17 cellular contexts compared by ENCODE assay signal in the genomic region with DNA sequence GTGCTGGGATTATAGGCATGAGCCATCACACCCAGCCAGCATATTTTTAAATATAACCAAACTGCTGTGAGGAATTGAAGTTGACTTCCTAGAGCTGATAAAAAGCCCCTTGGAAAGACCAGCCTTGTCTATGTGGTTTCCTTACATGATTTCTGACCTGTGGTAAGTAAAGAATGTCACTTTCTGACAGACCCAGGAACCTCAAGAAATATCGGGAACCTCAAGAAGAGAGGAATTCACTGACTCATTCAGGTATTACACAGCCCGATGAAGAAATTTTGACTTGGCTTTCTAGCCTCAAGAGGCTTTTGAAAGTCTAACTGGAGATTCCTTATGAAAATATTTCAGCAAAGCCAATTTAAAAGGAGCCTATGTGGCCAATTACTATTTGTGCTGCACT.
DNase-seq lines count a peak whose midpoint lies in the region; ATAC-seq, FAIRE-seq and TF ChIP-seq lines count a peak whose summit lies in the region.
"Had no signal": no experiment of that assay in that cellular context is flagged by ENCODE, and none has a peak within 500 bp of the region (broad histone marks: within the 10 kb centered on the region; RNA-seq: fewer than 3 reads in every experiment).

No MANE protein-coding gene starts in this region.

- H3K9me3 ChIP-seq in PC-9 (ENCODE audit: insufficient read depth, low read depth), result no peaks in the 10 kb centered on the region
- H3K9me3 ChIP-seq: Peyer's patch had no signal

- H3K4me1 ChIP-seq in PC-9 (replicated peaks; ENCODE audit: insufficient read depth), result peaks cover 10% of the 10 kb centered on the region
- H3K4me1 ChIP-seq: Peyer's patch had no signal

- H3K4me3 ChIP-seq in PC-9 (no peak overlapping the region), epithelial cell of esophagus (ENCODE audit: low read length) (no peak overlapping the region)
- H3K4me3 ChIP-seq: K562, Peyer's patch had no signal

- no peak overlapping the region for H3K4me2 ChIP-seq in PC-9

- H3K9me2 ChIP-seq in PC-9 (ENCODE audit: insufficient read depth), result no peaks in the 10 kb centered on the region

- H3F3A ChIP-seq in PC-9 (ENCODE audit: insufficient read depth, low read depth), result peaks cover 5% of the 10 kb centered on the region; the same call in 1 of the 2 replicates

- POLR2A ChIA-PET in PC-9 (lab: Charles Lee; ENCODE audit: unreplicated experiment), result interaction anchor here (0.7 kb wide), 1 partner anchor 20 kb away, joined by 7 read pairs; no protein-coding TSS in a partner anchor

- FAIRE-seq in HTR-8/SVneo (lab: Jason Lieb, UNC), result no peak
- FAIRE-seq: K562 had no signal

- H3K36me3 ChIP-seq in PC-9 (ENCODE audit: low read depth), result no peaks in the 10 kb centered on the region
- H3K36me3 ChIP-seq: Peyer's patch had no signal

- no peak overlapping the region for H3K27ac Mint-ChIP-seq in stimulated activated memory B cell treated with anti-CD40 and anti-IgM and Interleukin-4, amounts not matched to agents 10 μg/mL and 1 μg/mL and 100 μg/mL, for 72 hours
- H3K27ac Mint-ChIP-seq: activated CD4-positive, alpha-beta T cell treated with anti-CD3 and anti-CD28 coated beads for 36 hours; activated naive CD8-positive, alpha-beta T cell; nephron; T-helper 17 cell had no signal

- no peaks in the 10 kb centered on the region for H4K20me1 ChIP-seq in PC-9 (ENCODE audit: insufficient read depth)

- no peaks in the 10 kb centered on the region for H3K27me3 ChIP-seq in PC-9 (ENCODE audit: insufficient read depth, low read depth)
- H3K27me3 ChIP-seq: Peyer's patch had no signal

- TF ChIP-seq CTCF in PC-9 (conservative IDR thresholded peaks at IDR 0.05), result no peak
- TF ChIP-seq CTCF in epithelial cell of esophagus (IDR thresholded peaks at IDR 0.05; ENCODE audit: insufficient read depth, low read depth, low read length, missing control alignments), result no peak

- CTCF ChIA-PET in PC-9 (lab: Charles Lee), result no interaction called here

- H3K27me3 Mint-ChIP-seq in stimulated activated memory B cell treated with anti-CD40 and anti-IgM and Interleukin-4, amounts not matched to agents 10 μg/mL and 1 μg/mL and 100 μg/mL, for 72 hours, result peaks cover 18% of the 10 kb centered on the region
- H3K27me3 Mint-ChIP-seq: activated CD4-positive, alpha-beta T cell treated with anti-CD3 and anti-CD28 coated beads for 36 hours had no signal

- no peaks in the 10 kb centered on the region for H3K79me2 ChIP-seq in PC-9 (ENCODE audit: low read depth)

- BruUV-seq in PC-9 (replicated peaks; lab: Mats Ljungman, UMichigan), result no TSS peak

- intact Hi-C loops in PC-9 (cut with micrococcal nuclease; ENCODE audit: unreplicated experiment), result no loop called here

- peak overlapping the region; percentile 36 for H3K27ac ChIP-seq in PC-9
- H3K27ac ChIP-seq: Peyer's patch had no signal

- ATAC-seq in GM18868 (IDR thresholded peaks at IDR 0.05; ENCODE audit: unreplicated experiment), result peak; percentile 48
- ATAC-seq in stimulated activated memory B cell treated with anti-CD40 and anti-IgM and Interleukin-4, amounts not matched to agents 10 μg/mL and 1 μg/mL and 100 μg/mL, for 72 hours, result peak; percentile 39
- ATAC-seq: activated CD4-positive, alpha-beta T cell treated with anti-CD3 and anti-CD28 coated beads for 36 hours; K562; T-helper 17 cell had no signal

- DNase-seq in PC-9 (peak in 1 of 2 experiments; percentile 74), epithelial cell of esophagus (ENCODE audit: low read depth) (peak; percentile 72), HTR-8/SVneo (ENCODE audit: insufficient read length, low spot score) (no peak), hypothalamus (lab: John Stamatoyannopoulos, UW) (no peak)
- no peak for DNase-seq in stimulated activated CD4-positive, alpha-beta T cell treated with anti-CD3 and anti-CD28 coated beads, Interleukin-1b, Interleukin-23, amount 100 ng/mL, for 48 hours
- DNase-seq: activated CD4-positive, alpha-beta T cell treated with anti-CD3 and anti-CD28 coated beads for 36 hours; activated T-cell treated with anti-CD3 and anti-CD28 coated beads for 4 hours; GDM1; NCI-H1436; NCI-H446 treated with DMSO at 0.1 percent for 48 hours; Peyer's patch; T-helper 17 cell had no signal

- H3K36me3 Mint-ChIP-seq in stimulated activated memory B cell treated with anti-CD40 and anti-IgM and Interleukin-4, amounts not matched to agents 10 μg/mL and 1 μg/mL and 100 μg/mL, for 72 hours, result no peaks in the 10 kb centered on the region

- no peak overlapping the region for H3K4me3 Mint-ChIP-seq in stimulated activated memory B cell treated with anti-CD40 and anti-IgM and Interleukin-4, amounts not matched to agents 10 μg/mL and 1 μg/mL and 100 μg/mL, for 72 hours
- H3K4me3 Mint-ChIP-seq: activated CD4-positive, alpha-beta T cell treated with anti-CD3 and anti-CD28 coated beads for 36 hours; activated naive CD8-positive, alpha-beta T cell; nephron; T-helper 17 cell had no signal

- H2AFZ ChIP-seq in PC-9, result no peak overlapping the region

- no peaks in the 10 kb centered on the region for H3K9me3 Mint-ChIP-seq in stimulated activated memory B cell treated with anti-CD40 and anti-IgM and Interleukin-4, amounts not matched to agents 10 μg/mL and 1 μg/mL and 100 μg/mL, for 72 hours

- no peaks in the 10 kb centered on the region for H3K4me1 Mint-ChIP-seq in stimulated activated memory B cell treated with anti-CD40 and anti-IgM and Interleukin-4, amounts not matched to agents 10 μg/mL and 1 μg/mL and 100 μg/mL, for 72 hours
- H3K4me1 Mint-ChIP-seq: activated CD4-positive, alpha-beta T cell treated with anti-CD3 and anti-CD28 coated beads for 36 hours; nephron; T-helper 17 cell had no signal
